ENCODE assay signal across 9 cellular contexts in the genomic region with DNA sequence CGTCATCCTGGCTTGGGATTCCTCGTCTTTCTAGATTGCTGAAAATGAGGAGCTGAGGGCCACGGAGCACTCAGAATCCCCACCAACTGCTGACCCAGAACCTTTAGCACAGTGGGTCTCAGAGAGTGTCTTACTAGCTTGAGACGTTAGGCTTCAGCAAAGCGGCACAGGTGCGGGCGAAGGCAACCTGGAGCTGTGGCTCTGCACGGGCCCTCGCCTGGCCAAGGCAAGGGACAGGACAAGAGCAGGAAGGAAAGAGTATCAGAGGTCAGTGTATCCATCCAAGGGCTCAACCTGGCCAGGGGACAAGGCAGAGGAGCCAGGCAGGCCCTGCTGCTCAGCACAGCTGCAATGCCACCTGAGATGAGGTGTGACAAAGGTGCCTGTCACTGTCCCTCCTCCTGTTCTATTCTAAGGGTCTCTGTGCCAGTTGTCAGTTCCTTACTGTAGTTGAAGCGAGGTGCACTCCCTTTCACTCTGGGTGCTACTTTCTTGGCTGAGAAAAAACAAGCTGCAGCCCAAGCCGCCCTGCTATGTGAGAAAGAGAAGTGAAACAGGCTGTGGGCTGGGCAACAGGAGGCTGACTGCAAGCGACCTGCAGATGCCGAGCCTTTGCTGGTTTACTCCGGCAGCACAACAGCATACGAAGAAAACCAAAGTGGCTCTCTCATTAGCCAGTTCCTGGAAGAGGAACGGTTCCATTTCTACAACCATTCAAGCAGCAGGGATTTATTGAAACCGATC. TPM values are rescaled to one million over a fixed set of nuclear protein-coding genes. Genes with fewer than 3 reads are reported as not detected.
A peak's percentile ranks its signal among the peaks of the same experiment; 100 is the strongest.
DNase-seq lines count a peak whose midpoint lies in the region; ATAC-seq and TF ChIP-seq lines count a peak whose summit lies in the region.
"Had no signal": no experiment of that assay in that cellular context is flagged by ENCODE, and none has a peak within 500 bp of the region (broad histone marks: within the 10 kb centered on the region; RNA-seq: fewer than 3 reads in every experiment).

No MANE protein-coding gene starts in this region.

- peaks cover 19 to 74% (median 52%) of the 10 kb centered on the region in 4 donors for H3K4me1 Mint-ChIP-seq in CD4-positive, CD25-positive, alpha-beta regulatory T cell
- peaks cover 45% of the 10 kb centered on the region for H3K4me1 Mint-ChIP-seq in activated T-helper 17 cell treated with anti-CD3 and anti-CD28 coated beads, Interleukin-2, amount 50 U/mL, for 72 hours
- H3K4me1 Mint-ChIP-seq in MCF 10A (ENCODE audit: insufficient read depth, unreplicated experiment): peaks cover 7% of the 10 kb centered on the region
- peaks cover 10% of the 10 kb centered on the region for H3K4me1 Mint-ChIP-seq in endodermal cell

- TF ChIP-seq CTCF in GM20000 (IDR thresholded peaks at IDR 0.05; ENCODE audit: extremely low read depth, missing control alignments) (no peak), MCF 10A (IDR thresholded peaks at IDR 0.05; ENCODE audit: unreplicated experiment) (no peak), endodermal cell (conservative IDR thresholded peaks at IDR 0.05) (no peak)

- 92 to 96% methylated on average over 15 to 17 of the region's 17 CpGs for WGBS in endodermal cell (ENCODE audit: insufficient coverage in 1 of 2, insufficient read length in 1 of 2), 2 experiments

- H3K27me3 ChIP-seq in CD4-positive, CD25-positive, alpha-beta regulatory T cell (ENCODE audit: control insufficient read depth, insufficient read depth, low read length): no peaks in the 10 kb centered on the region
- no peaks in the 10 kb centered on the region for H3K27me3 ChIP-seq in endodermal cell (ENCODE audit: control insufficient read depth, insufficient read depth, low read length, poor library complexity, severe bottlenecking)

- CTCF ChIA-PET in MCF 10A (lab: Yijun Ruan, JAX): no interaction called here

- peak in 2 of 3 donors; percentile 42 to 95 for DNase-seq in CD4-positive, CD25-positive, alpha-beta regulatory T cell
- DNase-seq in GM20000 (ENCODE audit: low spot score): peak; percentile 86
- peak; percentile 50 to 66 (median 57) for DNase-seq in stimulated activated CD4-positive, alpha-beta T cell treated with anti-CD3 and anti-CD28 coated beads, Interleukin-12 subunit alpha, Interleukin-12 subunit beta, amount 100 ng/mL, for 48 hours (ENCODE audit: low read depth in 2 of 3, low spot score in 1 of 3)
- no peak for DNase-seq in MCF 10A (ENCODE audit: unreplicated experiment)
- no peak for DNase-seq in endodermal cell
- DNase-seq in GDM1 (lab: John Stamatoyannopoulos, UW): no peak
- DNase-seq: DND-41 had no signal

- H3K27me3 Mint-ChIP-seq in CD4-positive, CD25-positive, alpha-beta regulatory T cell: no peaks in the 10 kb centered on the region
- no peaks in the 10 kb centered on the region for H3K27me3 Mint-ChIP-seq in activated T-helper 17 cell treated with anti-CD3 and anti-CD28 coated beads, Interleukin-2, amount 50 U/mL, for 72 hours
- H3K27me3 Mint-ChIP-seq in MCF 10A (ENCODE audit: insufficient read depth, unreplicated experiment) (no peaks in the 10 kb centered on the region), endodermal cell (ENCODE audit: insufficient read depth) (peaks cover 2% of the 10 kb centered on the region)

- peak overlapping the region; percentile 60 for H3K4me3 ChIP-seq in CD4-positive, CD25-positive, alpha-beta regulatory T cell (ENCODE audit: low read depth, low read length)
- no peak overlapping the region for H3K4me3 ChIP-seq in endodermal cell (ENCODE audit: low read length)

- no peaks in the 10 kb centered on the region for H3K36me3 Mint-ChIP-seq in CD4-positive, CD25-positive, alpha-beta regulatory T cell
- peaks cover 6% of the 10 kb centered on the region for H3K36me3 Mint-ChIP-seq in activated T-helper 17 cell treated with anti-CD3 and anti-CD28 coated beads, Interleukin-2, amount 50 U/mL, for 72 hours (ENCODE audit: low read depth)
- H3K36me3 Mint-ChIP-seq in MCF 10A (ENCODE audit: insufficient read depth, unreplicated experiment) (no peaks in the 10 kb centered on the region), endodermal cell (ENCODE audit: low read depth) (no peaks in the 10 kb centered on the region)

- peak overlapping the region; percentile 48 for H3K27ac ChIP-seq in CD4-positive, CD25-positive, alpha-beta regulatory T cell (ENCODE audit: insufficient read depth, low read length, poor library complexity, severe bottlenecking)
- H3K27ac ChIP-seq in endodermal cell (ENCODE audit: low read depth, low read length): no peak overlapping the region

- H3K9me3 ChIP-seq in CD4-positive, CD25-positive, alpha-beta regulatory T cell (ENCODE audit: control insufficient read depth in 2 of 2, low read length in 2 of 2): no peaks in the 10 kb centered on the region
- no peaks in the 10 kb centered on the region for H3K9me3 ChIP-seq in endodermal cell (ENCODE audit: control insufficient read depth, low read length)

- H3K9ac ChIP-seq in endodermal cell (ENCODE audit: extremely low read depth, low read length, poor library complexity, severe bottlenecking): no peak overlapping the region

- POLR2A ChIA-PET in MCF 10A (lab: Yijun Ruan, JAX): no interaction called here

- peak; percentile 76 to 83 for ATAC-seq in CD4-positive, CD25-positive, alpha-beta regulatory T cell (ENCODE audit: low read depth in 2 of 2)
- peak; percentile 85 for ATAC-seq in HG03460 (IDR thresholded peaks at IDR 0.05; ENCODE audit: unreplicated experiment)
- ATAC-seq in activated T-helper 17 cell treated with anti-CD3 and anti-CD28 coated beads, Interleukin-2, amount 50 U/mL, for 72 hours (replicated peaks): peak; percentile 48

- H3K36me3 ChIP-seq in CD4-positive, CD25-positive, alpha-beta regulatory T cell (ENCODE audit: control insufficient read depth, insufficient read depth, low read length): no peaks in the 10 kb centered on the region
- no peaks in the 10 kb centered on the region for H3K36me3 ChIP-seq in endodermal cell (ENCODE audit: control insufficient read depth, insufficient read depth, low read length)

- intact Hi-C loops in MCF 10A (cut with micrococcal nuclease): no loop called here

- H3K27ac Mint-ChIP-seq in CD4-positive, CD25-positive, alpha-beta regulatory T cell: peak overlapping the region; percentile 90 to 100 (median 98)
- peak overlapping the region; percentile 96 for H3K27ac Mint-ChIP-seq in activated T-helper 17 cell treated with anti-CD3 and anti-CD28 coated beads, Interleukin-2, amount 50 U/mL, for 72 hours
- H3K27ac Mint-ChIP-seq in MCF 10A (ENCODE audit: low read depth, unreplicated experiment) (no peak overlapping the region), endodermal cell (no peak overlapping the region)

- H3K4me3 Mint-ChIP-seq in CD4-positive, CD25-positive, alpha-beta regulatory T cell: peak overlapping the region; percentile 48 to 85 (median 82)
- peak overlapping the region; percentile 81 for H3K4me3 Mint-ChIP-seq in activated T-helper 17 cell treated with anti-CD3 and anti-CD28 coated beads, Interleukin-2, amount 50 U/mL, for 72 hours
- H3K4me3 Mint-ChIP-seq in MCF 10A (ENCODE audit: unreplicated experiment) (no peak overlapping the region), endodermal cell (no peak overlapping the region)

- peaks cover 0 to 3% (median 0%) of the 10 kb centered on the region in 7 donors for H3K9me3 Mint-ChIP-seq in CD4-positive, CD25-positive, alpha-beta regulatory T cell
- peaks cover 6% of the 10 kb centered on the region for H3K9me3 Mint-ChIP-seq in activated T-helper 17 cell treated with anti-CD3 and anti-CD28 coated beads, Interleukin-2, amount 50 U/mL, for 72 hours
- H3K9me3 Mint-ChIP-seq in MCF 10A (ENCODE audit: unreplicated experiment) (peaks cover 4% of the 10 kb centered on the region), endodermal cell (peaks cover under 1% of the 10 kb centered on the region)

- peaks cover 61% of the 10 kb centered on the region for H3K4me1 ChIP-seq in CD4-positive, CD25-positive, alpha-beta regulatory T cell (ENCODE audit: control insufficient read depth, insufficient read depth, low read length, poor library complexity, severe bottlenecking)
- H3K4me1 ChIP-seq in endodermal cell (ENCODE audit: control insufficient read depth, insufficient read depth, low read length): no peaks in the 10 kb centered on the region

- BruUV-seq in MCF 10A (replicated peaks; lab: Mats Ljungman, UMichigan): no TSS peak

RNA-seq across cellular contexts. Expression of a gene that starts 33.3 kb away (rescaled TPM):
- 52.0 TPM for total RNA-seq in CD4-positive, CD25-positive, alpha-beta regulatory T cell
- polyA plus RNA-seq in CD4-positive, CD25-positive, alpha-beta regulatory T cell: 1 to 10 TPM; 3.2 to 4.9 (median 4.0) TPM
- 10 to 100 TPM; 31.1 to 48.7 TPM for total RNA-seq in activated T-helper 17 cell treated with anti-CD3 and anti-CD28 coated beads, Interleukin-2, amount 50 U/mL, for 72 hours
- total RNA-seq in MCF 10A (2022) (12.4 and 14.2 TPM in 2 replicates), endodermal cell (10 to 100 TPM; 22.9 to 24.5 TPM)
- polyA plus RNA-seq in endodermal cell (2013, experiment 1 of 2): 12.5 TPM
- 11.5 TPM for polyA plus RNA-seq in endodermal cell (2013, experiment 2 of 2)

Comparison
In these comparisons a context has a peak if more than half of its experiments do, and no peak if none do; other contexts are left out.
1. DNase-seq: peak in CD4-positive, CD25-positive, alpha-beta regulatory T cell (2 of 3), GM20000 (single experiment) and stimulated activated CD4-positive, alpha-beta T cell treated with anti-CD3 and anti-CD28 coated beads, Interleukin-12 subunit alpha, Interleukin-12 subunit beta, amount 100 ng/mL, for 48 hours (3 of 3); none in MCF 10A (single experiment), endodermal cell (single experiment) and GDM1 (single experiment).
2. H3K27ac Mint-ChIP-seq: peak in CD4-positive, CD25-positive, alpha-beta regulatory T cell (3 of 3) and activated T-helper 17 cell treated with anti-CD3 and anti-CD28 coated beads, Interleukin-2, amount 50 U/mL, for 72 hours (single experiment); none in MCF 10A (single experiment) and endodermal cell (single experiment).
3. H3K4me3 Mint-ChIP-seq: peak in CD4-positive, CD25-positive, alpha-beta regulatory T cell (4 of 4) and activated T-helper 17 cell treated with anti-CD3 and anti-CD28 coated beads, Interleukin-2, amount 50 U/mL, for 72 hours (single experiment); none in MCF 10A (single experiment) and endodermal cell (single experiment).
4. Peak in every context shown above with its lines, with median percentiles within 50 percentile points of each other: ATAC-seq.